Comparison of ENCODE assay signal across 18 cellular contexts in genomic region chr4:112916868-112917267, GRCh38.
DNase-seq lines count a peak whose midpoint lies in the region; ATAC-seq and TF ChIP-seq lines count a peak whose summit lies in the region.
"Had no signal": no experiment of that assay in that cellular context is flagged by ENCODE, and none has a peak within 500 bp of the region (broad histone marks: within the 10 kb centered on the region; RNA-seq: fewer than 3 reads in every experiment).

No MANE protein-coding gene starts in this region.

- H3K4me1 Mint-ChIP-seq in activated T-cell treated with anti-CD3 and anti-CD28 coated beads, Interleukin-2, amount 50 U/mL, for 4 hours (ENCODE audit: low read depth), result no peaks in the 10 kb centered on the region

- ATAC-seq in activated T-cell treated with anti-CD3 and anti-CD28 coated beads, Interleukin-2, amount 50 U/mL, for 4 hours, result no peak
- ATAC-seq: sciatic nerve had no signal

- DNase-seq in EH (ENCODE audit: low read depth) (peak; percentile 42), M059J (ENCODE audit: low read depth) (peak; percentile 37), choroid plexus epithelial cell (ENCODE audit: low read depth) (peak; percentile 45), myocyte (ENCODE audit: low read depth) (peak; percentile 29), DMS153 (lab: John Stamatoyannopoulos, UW) (no peak), NCI-H345 (lab: John Stamatoyannopoulos, UW) (no peak), HK-2 (ENCODE audit: unreplicated experiment) (no peak)
- DNase-seq in activated T-cell treated with anti-CD3 and anti-CD28 coated beads, Interleukin-2, amount 50 U/mL, for 4 hours, result no peak
- DNase-seq: activated naive CD4-positive, alpha-beta T cell; anterior cingulate cortex; NCI-H146; ovary; stimulated activated CD4-positive, alpha-beta T cell treated with anti-CD3 and anti-CD28 coated beads, Interleukin-2, amount 100 ng/mL, for 24 hours; SW 1271 had no signal

- peaks cover under 1% of the 10 kb centered on the region for H3K27me3 Mint-ChIP-seq in activated T-cell treated with anti-CD3 and anti-CD28 coated beads, Interleukin-2, amount 50 U/mL, for 4 hours (ENCODE audit: low read depth)
- H3K27me3 Mint-ChIP-seq: type B pancreatic cell had no signal

- no peaks in the 10 kb centered on the region for H3K36me3 Mint-ChIP-seq in activated T-cell treated with anti-CD3 and anti-CD28 coated beads, Interleukin-2, amount 50 U/mL, for 4 hours (ENCODE audit: insufficient read depth)
- H3K36me3 Mint-ChIP-seq: type B pancreatic cell had no signal

- no peak overlapping the region for H3K4me3 Mint-ChIP-seq in activated T-cell treated with anti-CD3 and anti-CD28 coated beads, Interleukin-2, amount 50 U/mL, for 4 hours
- H3K4me3 Mint-ChIP-seq: stimulated activated naive CD8-positive, alpha-beta T cell treated with anti-CD3 and anti-CD28 coated beads, Interleukin-15, Interleukin-2, amounts not matched to agents 100 ng/mL and 50 ng/mL, for 24 hours; type B pancreatic cell had no signal

- no peaks in the 10 kb centered on the region for H3K9me3 Mint-ChIP-seq in activated T-cell treated with anti-CD3 and anti-CD28 coated beads, Interleukin-2, amount 50 U/mL, for 4 hours
- H3K9me3 Mint-ChIP-seq: stimulated activated naive CD8-positive, alpha-beta T cell treated with anti-CD3 and anti-CD28 coated beads, Interleukin-15, Interleukin-2, amounts not matched to agents 100 ng/mL and 50 ng/mL, for 24 hours; type B pancreatic cell had no signal

- no peak for TF ChIP-seq CTCF in choroid plexus epithelial cell (conservative IDR thresholded peaks at IDR 0.05; ENCODE audit: low read depth, low read length)

- no peak overlapping the region for H3K4me3 ChIP-seq in choroid plexus epithelial cell (ENCODE audit: low read depth, low read length)
- H3K4me3 ChIP-seq: coronary artery, ovary had no signal

Comparison
In these comparisons a context has a peak if more than half of its experiments do, and no peak if none do; other contexts are left out.
1. DNase-seq: peak in EH (single experiment), M059J (single experiment), choroid plexus epithelial cell (single experiment) and myocyte (single experiment); none in DMS153 (single experiment), NCI-H345 (single experiment), HK-2 (single experiment) and activated T-cell treated with anti-CD3 and anti-CD28 coated beads, Interleukin-2, amount 50 U/mL, for 4 hours (single experiment).